In the genomic region with DNA sequence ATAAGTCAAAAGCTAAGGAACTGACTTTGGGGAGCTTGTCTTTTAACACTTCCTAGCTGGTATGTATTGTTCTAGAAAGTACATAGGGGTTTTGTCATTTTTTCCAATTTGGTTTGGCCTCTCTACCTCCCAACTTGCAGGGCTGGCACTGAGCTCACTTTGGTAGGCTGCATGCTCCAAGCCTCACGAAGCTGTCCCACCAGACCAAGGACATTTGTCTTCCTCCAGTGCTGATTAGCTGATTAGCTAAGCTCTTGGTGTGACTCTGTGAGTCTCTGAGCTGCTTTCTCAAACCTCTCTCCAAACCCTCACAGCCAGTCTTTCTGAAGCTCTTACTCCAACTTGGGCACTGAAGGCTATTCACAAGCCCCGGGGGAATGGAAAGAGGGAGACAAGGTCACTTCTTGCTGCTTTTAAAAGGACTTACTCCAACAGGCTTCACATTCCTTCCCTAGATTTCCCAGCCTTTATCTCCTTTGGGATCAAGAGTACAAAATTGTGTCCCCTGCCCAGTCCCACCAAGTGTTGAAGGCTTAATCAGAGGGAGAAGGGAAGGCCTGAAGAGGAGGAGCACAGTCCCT, we compare ENCODE assay signal across 12 cellular contexts. TPM values are rescaled to one million over a fixed set of nuclear protein-coding genes. Genes with fewer than 3 reads are reported as not detected.
A peak's percentile ranks its signal among the peaks of the same experiment; 100 is the strongest.
DNase-seq lines count a peak whose midpoint lies in the region; ATAC-seq and TF ChIP-seq lines count a peak whose summit lies in the region.
"Had no signal": no experiment of that assay in that cellular context is flagged by ENCODE, and none has a peak within 500 bp of the region (broad histone marks: within the 10 kb centered on the region; RNA-seq: fewer than 3 reads in every experiment).

No MANE protein-coding gene starts in this region.

- H3K4me1 Mint-ChIP-seq in GM23338 = peaks cover 15% of the 10 kb centered on the region

- no peak overlapping the region for H3K4me2 ChIP-seq in GM23338
- peak overlapping the region; percentile 72 for H3K4me2 ChIP-seq in smooth muscle cell

- no peaks in the 10 kb centered on the region for H4K20me1 ChIP-seq in GM23338 (replicated peaks; ENCODE audit: insufficient read depth)
- no peaks in the 10 kb centered on the region for H4K20me1 ChIP-seq in smooth muscle cell (ENCODE audit: low read depth)

- in situ Hi-C loops in Panc1 (cut with HindIII; ENCODE audit: low pct_unique_long_range_greater_than_20kb, low sequenced_read_pairs) = no loop called here

- BruUV-seq in Panc1 (replicated peaks; lab: Mats Ljungman, UMichigan) = no TSS peak

- H3K79me2 ChIP-seq in GM23338 (replicated peaks; ENCODE audit: insufficient read depth) (no peaks in the 10 kb centered on the region), smooth muscle cell (ENCODE audit: low read depth) (no peaks in the 10 kb centered on the region)

- DNase-seq in GM23338 (ENCODE audit: low spot score) = no peak
- DNase-seq in Panc1 (ENCODE audit: low read depth, low spot score) = no peak
- DNase-seq in islet precursor cell = peak; percentile 93
- DNase-seq in smooth muscle cell (lab: John Stamatoyannopoulos, UW; ENCODE audit: unreplicated experiment) = no peak
- DNase-seq in ovary = no peak
- no peak for DNase-seq in ecto neural progenitor cell (ENCODE audit: low spot score)
- no peak for DNase-seq in NCI-H524 (lab: John Stamatoyannopoulos, UW)
- no peak for DNase-seq in DMS114 treated with DMSO at 0.1 percent for 48 hours (lab: John Stamatoyannopoulos, UW; ENCODE audit: unreplicated experiment)
- DNase-seq: activated T-cell treated with anti-CD3 and anti-CD28 coated beads, Interleukin-2, amount 50 U/mL, for 48 hours; kidney glomerular epithelial cell had no signal

- H3K27me3 Mint-ChIP-seq in GM23338 (ENCODE audit: insufficient read depth, low read depth, poor library complexity) = peaks cover 22% of the 10 kb centered on the region

- H3K9me3 ChIP-seq in Panc1 (ENCODE audit: control insufficient read depth, insufficient read depth, low read depth, low read length) = no peaks in the 10 kb centered on the region
- peaks cover 2% of the 10 kb centered on the region for H3K9me3 ChIP-seq in smooth muscle cell (replicated peaks; ENCODE audit: low read depth)
- no peaks in the 10 kb centered on the region for H3K9me3 ChIP-seq in ovary

- CTCF ChIA-PET in Panc1 (lab: Charles Lee) = no interaction called here

- POLR2A ChIA-PET in Panc1 (lab: Charles Lee) = no interaction called here

- H3K9me3 Mint-ChIP-seq in GM23338 = peaks cover 9% of the 10 kb centered on the region; the same call in 2 of the 3 replicates

- no peaks in the 10 kb centered on the region for H3K9me2 ChIP-seq in GM23338 (ENCODE audit: insufficient read depth)

- H3K4me3 Mint-ChIP-seq in GM23338 = no peak overlapping the region; the same call in 1 of the 3 replicates

- peaks cover 12% of the 10 kb centered on the region for H3K4me1 ChIP-seq in GM23338 (ENCODE audit: insufficient read depth)
- no peaks in the 10 kb centered on the region for H3K4me1 ChIP-seq in Panc1 (ENCODE audit: control insufficient read depth, insufficient read depth, low read length)
- peaks cover 4% of the 10 kb centered on the region for H3K4me1 ChIP-seq in smooth muscle cell (ENCODE audit: low read depth)
- H3K4me1 ChIP-seq in ovary (ENCODE audit: insufficient read depth) = peaks cover 4% of the 10 kb centered on the region

- TF ChIP-seq POLR2A in ovary (IDR thresholded peaks at IDR 0.05) = no peak

- intact Hi-C loops in Panc1 (cut with micrococcal nuclease; ENCODE audit: unreplicated experiment) = no loop called here
- intact Hi-C loops in ovary (cut with DNase I) = no loop called here

- H3F3A ChIP-seq in GM23338 (replicated peaks; ENCODE audit: low read depth) (no peaks in the 10 kb centered on the region), smooth muscle cell (ENCODE audit: low read depth) (peaks cover 7% of the 10 kb centered on the region)

- peak overlapping the region; percentile 94; the same call in 1 of the 2 replicates for H2AFZ ChIP-seq in GM23338
- H2AFZ ChIP-seq in smooth muscle cell (ENCODE audit: low read depth) = no peak overlapping the region

- TF ChIP-seq CTCF in GM23338 (conservative IDR thresholded peaks at IDR 0.05; ENCODE audit: low read depth in 2 of 2) (no peak), Panc1 (IDR thresholded peaks at IDR 0.05) (no peak), smooth muscle cell (IDR thresholded peaks at IDR 0.05; ENCODE audit: borderline replicate concordance, insufficient read depth, poor library complexity, severe bottlenecking) (no peak), ovary (IDR thresholded peaks at IDR 0.05) (no peak)

- H3K36me3 ChIP-seq in GM23338 (ENCODE audit: insufficient read depth) (no peaks in the 10 kb centered on the region), Panc1 (ENCODE audit: control insufficient read depth, insufficient read depth, low read length) (no peaks in the 10 kb centered on the region), smooth muscle cell (ENCODE audit: low read depth) (no peaks in the 10 kb centered on the region), ovary (no peaks in the 10 kb centered on the region)

- H3K27me3 ChIP-seq in GM23338 (ENCODE audit: insufficient read depth) (peaks cover 17% of the 10 kb centered on the region), Panc1 (ENCODE audit: control insufficient read depth, insufficient read depth, low read length) (no peaks in the 10 kb centered on the region), smooth muscle cell (ENCODE audit: low read depth) (no peaks in the 10 kb centered on the region), ovary (no peaks in the 10 kb centered on the region)

- H3K27ac ChIP-seq in GM23338 (ENCODE audit: low read depth) (no peak overlapping the region), Panc1 (ENCODE audit: low read length) (peak overlapping the region; percentile 44; the same call in 1 of the 2 replicates), smooth muscle cell (ENCODE audit: low read depth) (peak overlapping the region; percentile 80), ovary (no peak overlapping the region)

- no peak for TF ChIP-seq EP300 in ovary (IDR thresholded peaks at IDR 0.05)

- H3K9ac ChIP-seq in smooth muscle cell (ENCODE audit: low read depth) = no peak overlapping the region

- H3K27ac Mint-ChIP-seq in GM23338 = no peak overlapping the region

- H3K4me3 ChIP-seq in GM23338 = no peak overlapping the region
- no peak overlapping the region for H3K4me3 ChIP-seq in Panc1 (ENCODE audit: low read depth in 2 of 2, low read length in 2 of 2)
- H3K4me3 ChIP-seq in smooth muscle cell = no peak overlapping the region
- no peak overlapping the region for H3K4me3 ChIP-seq in ovary

- WGBS in smooth muscle cell (ENCODE audit: low lambda C conversion rate) = 7% methylated on average over 2 of the region's 2 CpGs
- WGBS in ovary, 3 donors = 76 to 91% (median 87%) methylated on average over 2 of the region's 2 CpGs

- ATAC-seq in GM23338 (no peak), Panc1 (no peak)

- H3K36me3 Mint-ChIP-seq in GM23338 (ENCODE audit: low read depth) = peaks cover 3% of the 10 kb centered on the region; the same call in 1 of the 3 replicates

TF ChIP-seq in GM23338, 12 proteins besides CTCF, POLR2A, EP300 and RAD21 (continues in another document):
- TF ChIP-seq ZNF331 (CRISPR knock-in tag; IDR thresholded peaks at IDR 0.05; ENCODE audit: low read depth) = no peak
- no peak for TF ChIP-seq EZH2 (IDR thresholded peaks at IDR 0.05; ENCODE audit: low read depth, unreplicated experiment)

RNA-seq across cellular contexts. Expression of a gene that starts 0.9 kb away (rescaled TPM):
- not detected in 2 replicates for total RNA-seq in GM23338 (2014; rRNA removed; shearing (Covaris generic))
- 0.19 and 0.36 TPM in 2 replicates for polyA plus RNA-seq in GM23338 (2016; fragmentation: Nextera tagmentation; extraction: Ambion mirVana)
- 1.6 TPM for total RNA-seq in Panc1 (2021; ENCODE audit: unreplicated experiment)
- 0.40 TPM for polyA plus RNA-seq in Panc1 (2012; ENCODE audit: insufficient read length)
- total RNA-seq in smooth muscle cell = 1.1 and 1.3 TPM in 2 replicates
- 1.2 and 1.9 TPM in 2 replicates for polyA plus RNA-seq in smooth muscle cell
- 10 to 100 TPM in 1 of 7 donors, 1 to 10 TPM in 6; 1.1 to 16.7 (median 1.5) TPM for total RNA-seq in ovary
- polyA plus RNA-seq in ovary = under 1 TPM; 0.30 to 0.50 TPM

RNA-seq across cellular contexts. Expression of a gene that starts 24.5 kb away (rescaled TPM):
- 55.4 and 60.1 TPM in 2 replicates for total RNA-seq in GM23338 (2014; rRNA removed; shearing (Covaris generic))
- polyA plus RNA-seq in GM23338 (2016; fragmentation: Nextera tagmentation; extraction: Ambion mirVana) = 53.7 and 58.2 TPM in 2 replicates
- 474 TPM for total RNA-seq in Panc1 (2021; ENCODE audit: unreplicated experiment)
- 550 TPM for polyA plus RNA-seq in Panc1 (2012; ENCODE audit: insufficient read length)
- total RNA-seq in smooth muscle cell = 390 and 408 TPM in 2 replicates
- 1,005 and 1,171 TPM in 2 replicates for polyA plus RNA-seq in smooth muscle cell
- 100 to 1,000 TPM in 6 of 7 donors, 10 to 100 TPM in 1; 81.8 to 202 (median 149) TPM for total RNA-seq in ovary
- 100 to 1,000 TPM; 174 to 266 TPM for polyA plus RNA-seq in ovary

RNA-seq across cellular contexts. Expression of a gene that starts 38.4 kb away (rescaled TPM):
- not detected in 2 replicates for total RNA-seq in GM23338 (2014; rRNA removed; shearing (Covaris generic))
- not detected in 2 replicates for polyA plus RNA-seq in GM23338 (2016; fragmentation: Nextera tagmentation; extraction: Ambion mirVana)
- not detected for total RNA-seq in Panc1 (2021; ENCODE audit: unreplicated experiment)
- not detected for polyA plus RNA-seq in Panc1 (2012; ENCODE audit: insufficient read length)
- not detected in 2 replicates for total RNA-seq in smooth muscle cell
- polyA plus RNA-seq in smooth muscle cell = 0.29 and 1.3 TPM in 2 replicates
- under 1 TPM in 5 of 7 donors, not detected in 2; 0.18 to 0.48 (median 0.23) TPM for total RNA-seq in ovary
- polyA plus RNA-seq in ovary = under 1 TPM in 1 of 2 donors, not detected in 1; 0.06 TPM
- total RNA-seq: pulmonary artery endothelial cell, ureter had no signal

RNA-seq across cellular contexts. Expression of a gene that starts 44.6 kb away (rescaled TPM):
- 23.5 and 27.6 TPM in 2 replicates for total RNA-seq in GM23338 (2014; rRNA removed; shearing (Covaris generic))
- polyA plus RNA-seq in GM23338 (2016; fragmentation: Nextera tagmentation; extraction: Ambion mirVana) (9.3 and 10.3 TPM in 2 replicates), smooth muscle cell (2.1 and 6.6 TPM in 2 replicates), ovary (under 1 TPM; 0.10 to 0.87 TPM)
- total RNA-seq in Panc1 (2021; ENCODE audit: unreplicated experiment) (0.51 TPM), smooth muscle cell (0.49 and 0.99 TPM in 2 replicates), ovary (10 to 100 TPM in 1 of 7 donors, 1 to 10 TPM in 5, under 1 TPM in 1; 0.83 to 14.0 (median 2.0) TPM)
- polyA plus RNA-seq in Panc1 (2012; ENCODE audit: insufficient read length) = 0.44 TPM
- total RNA-seq: pulmonary artery endothelial cell had no signal

RNA-seq across cellular contexts. Expression of a gene that starts 53.2 kb away (rescaled TPM):
- not detected in 2 replicates for total RNA-seq in GM23338 (2014; rRNA removed; shearing (Covaris generic))
- not detected in 2 replicates for polyA plus RNA-seq in GM23338 (2016; fragmentation: Nextera tagmentation; extraction: Ambion mirVana)
- not detected for total RNA-seq in Panc1 (2021; ENCODE audit: unreplicated experiment)
- not detected for polyA plus RNA-seq in Panc1 (2012; ENCODE audit: insufficient read length)
- 1.3 TPM in 1 of 2 replicates, not detected in the other for total RNA-seq in smooth muscle cell
- polyA plus RNA-seq in smooth muscle cell = 1.8 and 2.1 TPM in 2 replicates
- not detected for total RNA-seq in ovary
- not detected for polyA plus RNA-seq in ovary
- total RNA-seq: pulmonary artery endothelial cell, ureter had no signal

Comparison
In these comparisons a context has a peak if more than half of its experiments do, and no peak if none do; other contexts are left out.
1. H3K27ac ChIP-seq: peak in Panc1 (single experiment) and smooth muscle cell (single experiment); none in GM23338 (single experiment) and ovary (0 of 2).